Comparison of ENCODE assay signal across 8 cellular contexts in genomic region chr17:68794636-68795503, GRCh38.
DNase-seq lines count a peak whose midpoint lies in the region; ATAC-seq and TF ChIP-seq lines count a peak whose summit lies in the region.

No MANE protein-coding gene starts in this region.

- ATAC-seq in GM18505 (IDR thresholded peaks at IDR 0.05; ENCODE audit: unreplicated experiment): no peak

- H3K9me3 Mint-ChIP-seq in nephron: peaks cover 2% of the 10 kb centered on the region

- H3K4me1 Mint-ChIP-seq in nephron: peaks cover 45% of the 10 kb centered on the region

- no peak for TF ChIP-seq POLR2A in GM18505 (IDR thresholded peaks at IDR 0.05; ENCODE audit: borderline replicate concordance, extremely low read depth, insufficient read depth, insufficient read length)

- peaks cover 32% of the 10 kb centered on the region for H3K27me3 Mint-ChIP-seq in nephron (ENCODE audit: low read depth)

- DNase-seq in NCI-H2171 treated with DMSO at 0.1 percent for 48 hours (lab: John Stamatoyannopoulos, UW): peak; percentile 53
- no peak for DNase-seq in NCI-H2171 (lab: John Stamatoyannopoulos, UW)
- peak; percentile 52 for DNase-seq in OCI-M1 (lab: John Stamatoyannopoulos, UW)
- DNase-seq in epidermal melanocyte (ENCODE audit: insufficient read length, low spot score): peak; percentile 66
- DNase-seq in kidney glomerular epithelial cell (lab: John Stamatoyannopoulos, UW): no peak
- DNase-seq in NCI-H1048 (lab: John Stamatoyannopoulos, UW): no peak

- peak overlapping the region; percentile 56 to 72 (median 67) for H3K27ac Mint-ChIP-seq in nephron

- H3K36me3 Mint-ChIP-seq in nephron (ENCODE audit: low read depth): no peaks in the 10 kb centered on the region

- peak; percentile 39 to 40 (median 39) for TF ChIP-seq CTCF in nephron (IDR thresholded peaks at IDR 0.05; ENCODE audit: unreplicated experiment in 3 of 3)

- H3K4me3 Mint-ChIP-seq in nephron: no peak overlapping the region

Comparison
In these comparisons a context has a peak if more than half of its experiments do, and no peak if none do; other contexts are left out.
1. DNase-seq: peak in NCI-H2171 treated with DMSO at 0.1 percent for 48 hours (single experiment), OCI-M1 (single experiment) and epidermal melanocyte (single experiment); none in NCI-H2171 (single experiment), kidney glomerular epithelial cell (single experiment) and NCI-H1048 (single experiment).